8 cellular contexts compared by ENCODE assay signal in genomic region chr1:8524637-8525157, GRCh38.
A peak's percentile ranks its signal among the peaks of the same experiment; 100 is the strongest.
DNase-seq lines count a peak whose midpoint lies in the region; ATAC-seq, FAIRE-seq and TF ChIP-seq lines count a peak whose summit lies in the region.
"Had no signal": no experiment of that assay in that cellular context is flagged by ENCODE, and none has a peak within 500 bp of the region (broad histone marks: within the 10 kb centered on the region; RNA-seq: fewer than 3 reads in every experiment).

No MANE protein-coding gene starts in this region.

- 0 out of 2 replicates have a peak overlapping the region, but pooled peaks have one; percentile 37 for H3K27ac Mint-ChIP-seq in WTC11
- no peak overlapping the region for H3K27ac Mint-ChIP-seq in type B pancreatic cell
- no peak overlapping the region for H3K27ac Mint-ChIP-seq in activated naive CD4-positive, alpha-beta T cell treated with anti-CD3 and anti-CD28 coated beads, Interleukin-2, amount 50 U/mL, for 72 hours

- H3K36me3 ChIP-seq in keratinocyte (ENCODE audit: control insufficient read depth in 2 of 2, extremely low read depth in 1 of 2, insufficient read depth in 2 of 2, low read length in 2 of 2) (no peaks in the 10 kb centered on the region), testis (ENCODE audit: low read depth, missing control alignments) (no peaks in the 10 kb centered on the region)

- H2AFZ ChIP-seq in keratinocyte (ENCODE audit: control insufficient read depth, low read length), result no peak overlapping the region

- TF ChIP-seq CTCF in WTC11 (IDR thresholded peaks at IDR 0.05) (no peak), keratinocyte (optimal IDR thresholded peaks at IDR 0.05 in 1 of 3, IDR thresholded peaks at IDR 0.05 in 1 of 3, conservative IDR thresholded peaks at IDR 0.05 in 1 of 3; ENCODE audit: extremely low read depth in 1 of 3, insufficient read depth in 2 of 3, low read length in 3 of 3) (no peak), testis (IDR thresholded peaks at IDR 0.05) (no peak), type B pancreatic cell (conservative IDR thresholded peaks at IDR 0.05) (no peak)

- 32 to 52% methylated on average over 2 of the region's 2 CpGs for WGBS in testis, 2 donors

- H3K9me3 ChIP-seq in keratinocyte (ENCODE audit: control insufficient read depth, low read depth, low read length) (no peaks in the 10 kb centered on the region), testis (no peaks in the 10 kb centered on the region)

- peak overlapping the region; percentile 39 to 88 (median 72) for H3K4me3 ChIP-seq in keratinocyte (ENCODE audit: control insufficient read depth in 2 of 3, extremely low read depth in 1 of 3, insufficient read depth in 2 of 3, low read depth in 1 of 3, low read length in 3 of 3)
- H3K4me3 ChIP-seq in testis, result peak overlapping the region; percentile 43 to 50

- H3K36me3 Mint-ChIP-seq in WTC11 (peaks cover 14% of the 10 kb centered on the region), type B pancreatic cell (peaks cover 24% of the 10 kb centered on the region)
- peaks cover 10 to 25% of the 10 kb centered on the region in 2 donors for H3K36me3 Mint-ChIP-seq in activated naive CD4-positive, alpha-beta T cell treated with anti-CD3 and anti-CD28 coated beads, Interleukin-2, amount 50 U/mL, for 72 hours

- peaks cover 44% of the 10 kb centered on the region for H3K4me1 ChIP-seq in keratinocyte (ENCODE audit: control insufficient read depth, extremely low read depth, insufficient read depth, low read length)
- peaks cover 22% of the 10 kb centered on the region for H3K4me1 ChIP-seq in testis

- no peaks in the 10 kb centered on the region for H4K20me1 ChIP-seq in keratinocyte (ENCODE audit: control insufficient read depth, extremely low read depth, insufficient read depth, low read length)

- H3K27me3 ChIP-seq in keratinocyte (ENCODE audit: control insufficient read depth, extremely low read depth, insufficient read depth, low read length) (no peaks in the 10 kb centered on the region), testis (no peaks in the 10 kb centered on the region)

- H3K4me2 ChIP-seq in keratinocyte (ENCODE audit: control insufficient read depth, extremely low read depth, insufficient read depth, low read depth, low read length), result peak overlapping the region; percentile 97

- POLR2A ChIA-PET in WTC11 (lab: Charles Lee), result no interaction called here

- DNase-seq in HCEC 1CT (peak; percentile 14), WTC11 (ENCODE audit: low spot score) (no peak), keratinocyte (ENCODE audit: low read depth, low spot score) (no peak), testis (no peak), type B pancreatic cell (ENCODE audit: extremely low spot score, unreplicated experiment) (no peak)
- DNase-seq in activated naive CD4-positive, alpha-beta T cell treated with anti-CD3 and anti-CD28 coated beads, Interleukin-2, amount 50 U/mL, for 72 hours (ENCODE audit: low spot score in 2 of 2), result no peak
- DNase-seq in activated CD4-positive, alpha-beta T cell treated with anti-CD3 and anti-CD28 coated beads for 4 hours, result no peak
- DNase-seq: NCI-H2081 had no signal

- dilution Hi-C loops in keratinocyte (cut with MboI; ENCODE audit: extremely low pct_ligation_motif_present, low sequenced_read_pairs), result no loop called here

- H3K4me3 Mint-ChIP-seq in WTC11, result no peak overlapping the region
- no peak overlapping the region for H3K4me3 Mint-ChIP-seq in type B pancreatic cell

- H3K9ac ChIP-seq in keratinocyte (ENCODE audit: control insufficient read depth, extremely low read depth, insufficient read depth, low read length), result peak overlapping the region; percentile 89

- no peak for TF ChIP-seq POLR2A in testis (IDR thresholded peaks at IDR 0.05)

- H3K79me2 ChIP-seq in keratinocyte (ENCODE audit: control insufficient read depth, insufficient read depth, low read length), result peaks cover 8% of the 10 kb centered on the region

- no peaks in the 10 kb centered on the region for H3K9me1 ChIP-seq in keratinocyte (ENCODE audit: control insufficient read depth, extremely low read depth, insufficient read depth, low read length)

- peaks cover 21% of the 10 kb centered on the region for H3K4me1 Mint-ChIP-seq in WTC11
- H3K4me1 Mint-ChIP-seq in type B pancreatic cell (ENCODE audit: unreplicated experiment), result peaks cover 14% of the 10 kb centered on the region

- H3K27ac ChIP-seq in keratinocyte (ENCODE audit: control insufficient read depth, insufficient read depth, low read length) (peak overlapping the region; percentile 87), testis (peak overlapping the region; percentile 81 to 85)

- CTCF ChIA-PET in WTC11 (lab: Charles Lee), result interaction anchor here (0.8 to 1.3 kb wide), 5 partner anchors 59 to 480 kb away, joined by 3 to 7 read pairs (median 4); no protein-coding TSS in a partner anchor

- H3K9me3 Mint-ChIP-seq in WTC11 (peaks cover 5% of the 10 kb centered on the region), type B pancreatic cell (no peaks in the 10 kb centered on the region)
- no peaks in the 10 kb centered on the region for H3K9me3 Mint-ChIP-seq in activated naive CD4-positive, alpha-beta T cell treated with anti-CD3 and anti-CD28 coated beads, Interleukin-2, amount 50 U/mL, for 72 hours

- intact Hi-C loops in testis (cut with DNase I; ENCODE audit: low total_unique reads), result no loop called here

- no peaks in the 10 kb centered on the region for H3K27me3 Mint-ChIP-seq in WTC11 (ENCODE audit: low read depth)
- no peaks in the 10 kb centered on the region for H3K27me3 Mint-ChIP-seq in type B pancreatic cell

- FAIRE-seq in keratinocyte (lab: Jason Lieb, UNC), result peak; percentile 5

- ATAC-seq in WTC11, result no peak
- no peak for ATAC-seq in activated naive CD4-positive, alpha-beta T cell treated with anti-CD3 and anti-CD28 coated beads, Interleukin-2, amount 50 U/mL, for 72 hours

TF ChIP-seq in WTC11, 78 proteins besides CTCF, POLR2A, EP300 and RAD21:
- TF ChIP-seq NR2C2 (CRISPR knock-in tag; IDR thresholded peaks at IDR 0.05) (no peak), CREM (CRISPR knock-in tag; IDR thresholded peaks at IDR 0.05) (no peak), FOXJ3 (CRISPR knock-in tag; IDR thresholded peaks at IDR 0.05; ENCODE audit: borderline replicate concordance) (no peak), NFATC4 (CRISPR knock-in tag; IDR thresholded peaks at IDR 0.05) (no peak)
